ENCODE assay signal across 29 cellular contexts in genomic region chr10:18514537-18514936, GRCh38.
"Had no signal": no experiment of that assay in that cellular context is flagged by ENCODE, and none has a peak within 500 bp of the region (broad histone marks: within the 10 kb centered on the region; RNA-seq: fewer than 3 reads in every experiment).

No MANE protein-coding gene starts in this region.

- DNase-seq: colonic mucosa; cortex of kidney; dermis blood vessel endothelial cell; dorsolateral prefrontal cortex; effector CD4-positive, alpha-beta T cell; effector CD8-positive, alpha-beta T cell; effector memory CD4-positive, alpha-beta T cell; effector memory CD8-positive, alpha-beta T cell; endodermal cell; erythroblast; esophagus squamous epithelium; foreskin fibroblast; foreskin keratinocyte; foreskin melanocyte; gastrocnemius medialis; glutamatergic neuron; head of caudate nucleus; heart left ventricle; heart right ventricle had no signal

- H3K27ac ChIP-seq: colonic mucosa, coronary artery, dorsolateral prefrontal cortex, epithelial cell of prostate, esophagus muscularis mucosa, esophagus squamous epithelium, foreskin keratinocyte, gastrocnemius medialis, gastroesophageal sphincter, heart left ventricle, heart right ventricle had no signal

- H3K9me3 Mint-ChIP-seq: dendritic cell treated with granulocyte-macrophage colony-stimulating factor and Interleukin-4, amounts not matched to agents 40 ng/mL and 50 ng/mL, for 4 days; endodermal cell had no signal

- H3K4me1 Mint-ChIP-seq: endodermal cell had no signal

- H3K27ac Mint-ChIP-seq: dendritic cell treated with granulocyte-macrophage colony-stimulating factor and Interleukin-4, amounts not matched to agents 40 ng/mL and 50 ng/mL, for 4 days; effector memory CD8-positive, alpha-beta T cell; endodermal cell had no signal

- H3K27me3 ChIP-seq: colonic mucosa, dorsolateral prefrontal cortex, esophagus muscularis mucosa, esophagus squamous epithelium, foreskin keratinocyte, gastrocnemius medialis, gastroesophageal sphincter, heart left ventricle, heart right ventricle had no signal

- FAIRE-seq: colon, endometrium, endothelial cell of umbilical vein, frontal cortex had no signal

- H3K27me3 Mint-ChIP-seq: dendritic cell treated with granulocyte-macrophage colony-stimulating factor and Interleukin-4, amounts not matched to agents 40 ng/mL and 50 ng/mL, for 4 days had no signal

- H3K4me3 Mint-ChIP-seq: dendritic cell treated with granulocyte-macrophage colony-stimulating factor and Interleukin-4, amounts not matched to agents 40 ng/mL and 50 ng/mL, for 4 days; effector memory CD8-positive, alpha-beta T cell; endodermal cell had no signal

- H3K9me3 ChIP-seq: colonic mucosa, esophagus muscularis mucosa, esophagus squamous epithelium, gastrocnemius medialis, gastroesophageal sphincter, heart left ventricle, heart right ventricle had no signal

- H3K4me3 ChIP-seq: colonic mucosa, coronary artery, dorsolateral prefrontal cortex, esophagus muscularis mucosa, esophagus squamous epithelium, gastrocnemius medialis, gastroesophageal sphincter, heart left ventricle, heart right ventricle had no signal

- H3K36me3 ChIP-seq: colonic mucosa, esophagus squamous epithelium, gastrocnemius medialis had no signal

- ATAC-seq: effector memory CD8-positive, alpha-beta T cell; esophagus mucosa; foreskin keratinocyte; gastrocnemius medialis; gastroesophageal sphincter; heart left ventricle; heart right ventricle had no signal
